Comparison of ENCODE assay signal across 8 cellular contexts in the genomic region with DNA sequence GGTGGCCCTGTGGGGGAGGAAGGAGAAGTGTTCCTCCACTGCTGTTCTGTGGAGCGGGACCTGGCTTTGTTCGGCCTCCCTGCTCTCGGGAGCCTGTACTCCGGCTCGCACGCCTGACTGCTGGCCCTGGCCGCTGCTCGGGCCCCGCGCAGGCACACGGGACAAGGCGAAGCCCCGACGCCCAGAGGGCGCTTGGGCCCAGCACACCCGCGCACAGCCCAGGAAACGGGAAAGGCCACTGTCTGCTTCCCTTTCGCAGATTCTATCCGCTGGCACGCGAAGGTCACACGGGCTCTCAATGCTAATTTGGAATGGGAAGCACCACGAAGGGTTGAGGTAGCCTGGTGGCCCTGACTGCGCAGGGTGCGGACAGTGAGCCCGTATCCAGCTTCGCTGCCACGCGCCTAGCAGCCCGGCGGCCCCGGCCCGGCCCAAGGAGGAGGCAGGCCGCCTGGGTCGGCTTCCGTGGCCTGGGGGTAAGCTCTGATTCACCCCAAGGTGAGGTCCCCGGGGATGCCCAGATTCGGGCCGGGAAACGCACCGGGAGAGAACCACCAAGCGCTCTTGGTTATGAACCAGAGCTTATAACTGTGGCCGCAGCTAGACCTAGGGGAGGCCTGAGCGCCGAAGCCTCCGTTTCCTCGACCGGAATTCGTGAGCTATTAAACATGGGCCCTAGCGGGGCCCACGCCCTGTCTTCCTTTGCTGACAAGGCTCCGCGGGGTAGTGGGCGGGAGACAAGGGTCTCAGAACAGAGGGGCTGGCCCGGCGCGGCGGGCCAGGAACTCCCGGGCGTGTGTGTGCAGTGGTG. TPM values are rescaled to one million over a fixed set of nuclear protein-coding genes. Genes with fewer than 3 reads are reported as not detected.
DNase-seq lines count a peak whose midpoint lies in the region; ATAC-seq and TF ChIP-seq lines count a peak whose summit lies in the region.

No MANE protein-coding gene starts in this region.

- ATAC-seq in HG02981 (IDR thresholded peaks at IDR 0.05; ENCODE audit: unreplicated experiment) (peak; percentile 35), naive B cell (ENCODE audit: low read depth in 2 of 2) (no peak)

- peaks cover 8 to 19% (median 17%) of the 10 kb centered on the region in 3 donors for H3K4me1 Mint-ChIP-seq in naive B cell

- DNase-seq in CD1c-positive myeloid dendritic cell (ENCODE audit: extremely low spot score) (peak; percentile 66), epithelial cell of esophagus (ENCODE audit: low read depth) (no peak), naive B cell (no peak), NAMALWA (ENCODE audit: low spot score) (no peak), pons (ENCODE audit: low spot score) (no peak), dermis blood vessel endothelial cell (no peak), DMS79 (lab: John Stamatoyannopoulos, UW) (no peak)

- peak overlapping the region; percentile 26 for H3K4me3 ChIP-seq in epithelial cell of esophagus (ENCODE audit: low read length)

- H3K36me3 Mint-ChIP-seq in naive B cell: peaks cover 10 to 28% of the 10 kb centered on the region in 2 donors

- peak overlapping the region; percentile 66 to 84 (median 78) for H3K4me3 Mint-ChIP-seq in naive B cell

- peaks cover 74 to 81% (median 78%) of the 10 kb centered on the region in 3 donors for H3K27me3 Mint-ChIP-seq in naive B cell

- H3K27ac Mint-ChIP-seq in naive B cell: no peak overlapping the region

- TF ChIP-seq CTCF in epithelial cell of esophagus (IDR thresholded peaks at IDR 0.05; ENCODE audit: insufficient read depth, low read depth, low read length, missing control alignments): no peak

- H3K9me3 Mint-ChIP-seq in naive B cell: peaks cover 0 to 29% (median 10%) of the 10 kb centered on the region in 7 donors

RNA-seq across cellular contexts. Expression of gene TBX15, which starts 19.7 kb away (rescaled TPM):
- not detected for polyA plus RNA-seq in naive B cell (ENCODE audit: low read depth in 6 of 6)
- not detected in 2 replicates for total RNA-seq in dermis blood vessel endothelial cell
